In the genomic region with DNA sequence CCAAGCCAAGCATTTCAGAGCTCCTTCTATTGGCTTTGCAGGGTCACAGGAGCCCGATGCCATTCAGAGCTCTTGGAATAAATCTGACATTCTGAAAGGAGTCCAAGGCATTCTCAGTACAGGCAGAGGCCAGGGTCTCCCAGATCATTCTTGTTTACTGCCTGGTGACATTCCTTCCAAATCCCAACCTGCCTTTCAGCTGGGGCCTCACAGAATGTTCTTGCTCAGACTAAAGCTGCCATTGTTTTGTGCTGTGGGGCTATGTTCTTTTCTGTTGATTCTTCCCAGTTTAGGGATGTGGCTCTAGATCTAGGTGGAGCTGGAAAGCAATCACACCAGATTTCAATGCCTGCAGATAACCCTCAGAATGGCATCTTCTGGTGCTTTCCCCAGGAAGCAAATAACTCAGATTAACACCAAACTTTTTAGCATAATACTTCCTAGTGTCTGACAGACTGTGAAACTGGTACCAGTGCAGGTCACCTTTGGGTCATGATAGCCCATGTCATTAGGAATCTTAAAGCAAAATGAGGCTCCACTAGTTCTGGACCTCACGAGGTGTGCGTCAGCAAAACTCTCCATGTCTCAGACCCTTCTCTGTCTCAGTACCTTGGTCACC, we compare ENCODE assay signal across 1 cellular context.
TF ChIP-seq lines count a peak whose summit lies in the region.

No MANE protein-coding gene starts in this region.

TF ChIP-seq in K562, 482 proteins besides CTCF, POLR2A, EP300 and RAD21 (continued from another document):
- TF ChIP-seq, protein P1, sequence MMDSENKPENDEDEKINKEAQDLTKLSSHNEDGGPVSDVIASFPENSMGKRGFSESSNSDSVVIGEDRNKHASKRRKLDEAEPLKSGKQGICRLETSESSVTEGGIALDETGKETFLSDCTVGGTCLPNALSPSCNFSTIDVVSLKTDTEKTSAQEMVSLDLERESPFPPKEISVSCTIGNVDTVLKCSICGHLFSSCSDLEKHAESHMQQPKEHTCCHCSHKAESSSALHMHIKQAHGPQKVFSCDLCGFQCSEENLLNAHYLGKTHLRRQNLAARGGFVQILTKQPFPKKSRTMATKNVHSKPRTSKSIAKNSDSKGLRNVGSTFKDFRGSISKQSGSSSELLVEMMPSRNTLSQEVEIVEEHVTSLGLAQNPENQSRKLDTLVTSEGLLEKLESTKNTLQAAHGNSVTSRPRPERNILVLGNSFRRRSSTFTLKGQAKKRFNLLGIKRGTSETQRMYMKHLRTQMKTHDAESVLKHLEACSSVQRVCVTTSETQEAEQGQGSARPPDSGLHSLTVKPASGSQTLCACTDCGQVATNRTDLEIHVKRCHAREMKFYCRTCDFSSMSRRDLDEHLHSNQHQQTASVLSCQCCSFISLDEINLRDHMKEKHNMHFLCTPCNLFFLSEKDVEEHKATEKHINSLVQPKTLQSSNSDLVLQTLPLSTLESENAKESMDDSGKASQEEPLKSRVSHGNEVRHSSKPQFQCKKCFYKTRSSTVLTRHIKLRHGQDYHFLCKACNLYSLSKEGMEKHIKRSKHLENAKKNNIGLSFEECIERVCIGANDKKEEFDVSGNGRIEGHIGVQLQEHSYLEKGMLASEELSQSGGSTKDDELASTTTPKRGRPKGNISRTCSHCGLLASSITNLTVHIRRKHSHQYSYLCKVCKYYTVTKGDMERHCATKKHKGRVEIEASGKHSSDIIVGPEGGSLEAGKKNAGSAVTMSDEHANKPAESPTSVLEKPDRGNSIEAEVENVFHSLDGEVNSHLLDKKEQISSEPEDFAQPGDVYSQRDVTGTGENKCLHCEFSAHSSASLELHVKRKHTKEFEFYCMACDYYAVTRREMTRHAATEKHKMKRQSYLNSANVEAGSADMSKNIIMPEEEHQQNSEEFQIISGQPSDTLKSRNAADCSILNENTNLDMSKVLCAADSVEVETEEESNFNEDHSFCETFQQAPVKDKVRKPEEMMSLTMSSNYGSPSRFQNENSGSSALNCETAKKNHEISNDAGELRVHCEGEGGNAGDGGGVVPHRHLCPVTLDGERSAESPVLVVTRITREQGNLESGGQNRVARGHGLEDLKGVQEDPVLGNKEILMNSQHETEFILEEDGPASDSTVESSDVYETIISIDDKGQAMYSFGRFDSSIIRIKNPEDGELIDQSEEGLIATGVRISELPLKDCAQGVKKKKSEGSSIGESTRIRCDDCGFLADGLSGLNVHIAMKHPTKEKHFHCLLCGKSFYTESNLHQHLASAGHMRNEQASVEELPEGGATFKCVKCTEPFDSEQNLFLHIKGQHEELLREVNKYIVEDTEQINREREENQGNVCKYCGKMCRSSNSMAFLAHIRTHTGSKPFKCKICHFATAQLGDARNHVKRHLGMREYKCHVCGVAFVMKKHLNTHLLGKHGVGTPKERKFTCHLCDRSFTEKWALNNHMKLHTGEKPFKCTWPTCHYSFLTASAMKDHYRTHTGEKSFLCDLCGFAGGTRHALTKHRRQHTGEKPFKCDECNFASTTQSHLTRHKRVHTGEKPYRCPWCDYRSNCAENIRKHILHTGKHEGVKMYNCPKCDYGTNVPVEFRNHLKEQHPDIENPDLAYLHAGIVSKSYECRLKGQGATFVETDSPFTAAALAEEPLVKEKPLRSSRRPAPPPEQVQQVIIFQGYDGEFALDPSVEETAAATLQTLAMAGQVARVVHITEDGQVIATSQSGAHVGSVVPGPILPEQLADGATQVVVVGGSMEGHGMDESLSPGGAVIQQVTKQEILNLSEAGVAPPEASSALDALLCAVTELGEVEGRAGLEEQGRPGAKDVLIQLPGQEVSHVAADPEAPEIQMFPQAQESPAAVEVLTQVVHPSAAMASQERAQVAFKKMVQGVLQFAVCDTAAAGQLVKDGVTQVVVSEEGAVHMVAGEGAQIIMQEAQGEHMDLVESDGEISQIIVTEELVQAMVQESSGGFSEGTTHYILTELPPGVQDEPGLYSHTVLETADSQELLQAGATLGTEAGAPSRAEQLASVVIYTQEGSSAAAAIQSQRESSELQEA (IDR thresholded peaks at IDR 0.05; ENCODE audit: low read depth): no peak
- TF ChIP-seq ZNF431 (CRISPR knock-in tag; IDR thresholded peaks at IDR 0.05) (no peak), PRMT5 (CRISPR knock-in tag; IDR thresholded peaks at IDR 0.05) (no peak), CBX5 (IDR thresholded peaks at IDR 0.05; ENCODE audit: borderline replicate concordance, low read depth) (no peak), ETV6 (IDR thresholded peaks at IDR 0.05; ENCODE audit: borderline replicate concordance in 1 of 2, low read depth in 2 of 2, low read length in 1 of 2) (no peak), ETV6 (CRISPR knock-in tag; IDR thresholded peaks at IDR 0.05; ENCODE audit: borderline replicate concordance) (no peak), HDAC6 (IDR thresholded peaks at IDR 0.05; ENCODE audit: low read depth, low read length) (no peak), MAX (CRISPR knock-in tag; IDR thresholded peaks at IDR 0.05) (no peak), CXXC5 (CRISPR knock-in tag; IDR thresholded peaks at IDR 0.05) (no peak), NR2C2 (CRISPR knock-in tag; IDR thresholded peaks at IDR 0.05) (no peak), NR2C2 (tag; IDR thresholded peaks at IDR 0.05) (no peak), ZNF274 (IDR thresholded peaks at IDR 0.05; ENCODE audit: borderline replicate concordance, low read depth, low read length) (no peak)
- TF ChIP-seq, protein P2, sequence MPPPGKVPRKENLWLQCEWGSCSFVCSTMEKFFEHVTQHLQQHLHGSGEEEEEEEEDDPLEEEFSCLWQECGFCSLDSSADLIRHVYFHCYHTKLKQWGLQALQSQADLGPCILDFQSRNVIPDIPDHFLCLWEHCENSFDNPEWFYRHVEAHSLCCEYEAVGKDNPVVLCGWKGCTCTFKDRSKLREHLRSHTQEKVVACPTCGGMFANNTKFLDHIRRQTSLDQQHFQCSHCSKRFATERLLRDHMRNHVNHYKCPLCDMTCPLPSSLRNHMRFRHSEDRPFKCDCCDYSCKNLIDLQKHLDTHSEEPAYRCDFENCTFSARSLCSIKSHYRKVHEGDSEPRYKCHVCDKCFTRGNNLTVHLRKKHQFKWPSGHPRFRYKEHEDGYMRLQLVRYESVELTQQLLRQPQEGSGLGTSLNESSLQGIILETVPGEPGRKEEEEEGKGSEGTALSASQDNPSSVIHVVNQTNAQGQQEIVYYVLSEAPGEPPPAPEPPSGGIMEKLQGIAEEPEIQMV (tag; conservative IDR thresholded peaks at IDR 0.05; ENCODE audit: low read depth): no peak
- TF ChIP-seq, protein P3, sequence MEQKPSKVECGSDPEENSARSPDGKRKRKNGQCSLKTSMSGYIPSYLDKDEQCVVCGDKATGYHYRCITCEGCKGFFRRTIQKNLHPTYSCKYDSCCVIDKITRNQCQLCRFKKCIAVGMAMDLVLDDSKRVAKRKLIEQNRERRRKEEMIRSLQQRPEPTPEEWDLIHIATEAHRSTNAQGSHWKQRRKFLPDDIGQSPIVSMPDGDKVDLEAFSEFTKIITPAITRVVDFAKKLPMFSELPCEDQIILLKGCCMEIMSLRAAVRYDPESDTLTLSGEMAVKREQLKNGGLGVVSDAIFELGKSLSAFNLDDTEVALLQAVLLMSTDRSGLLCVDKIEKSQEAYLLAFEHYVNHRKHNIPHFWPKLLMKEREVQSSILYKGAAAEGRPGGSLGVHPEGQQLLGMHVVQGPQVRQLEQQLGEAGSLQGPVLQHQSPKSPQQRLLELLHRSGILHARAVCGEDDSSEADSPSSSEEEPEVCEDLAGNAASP (IDR thresholded peaks at IDR 0.05): no peak
